Comparison of ENCODE assay signal across 2 cellular contexts in the genomic region with DNA sequence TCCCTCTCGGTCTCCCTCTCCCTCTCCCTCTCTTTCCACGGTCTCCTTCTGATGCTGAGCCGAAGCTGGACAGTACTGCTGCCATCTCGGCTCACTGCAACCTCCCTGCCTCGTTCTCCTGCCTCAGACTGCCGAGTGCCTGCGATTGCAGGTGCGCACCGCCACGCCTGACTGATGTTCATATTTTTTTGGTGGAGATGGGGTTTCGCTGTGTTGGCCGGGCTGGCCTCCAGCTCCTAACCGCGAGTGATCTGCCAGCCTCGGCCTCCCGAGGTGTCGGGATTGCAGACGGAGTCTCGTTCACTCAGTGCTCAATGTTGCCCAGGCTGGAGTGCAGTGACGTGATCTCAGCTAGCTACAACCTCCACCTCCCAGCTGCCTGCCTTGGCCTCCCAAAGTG. TPM values are rescaled to one million over a fixed set of nuclear protein-coding genes. Genes with fewer than 3 reads are reported as not detected.
"Had no signal": no experiment of that assay in that cellular context is flagged by ENCODE, and none has a peak within 500 bp of the region (broad histone marks: within the 10 kb centered on the region; RNA-seq: fewer than 3 reads in every experiment).

No MANE protein-coding gene starts in this region.

RNA-seq across cellular contexts. Expression of a gene that starts 48.7 kb away (rescaled TPM):
- total RNA-seq: HepG2, HT-29 had no signal
